Comparison of ENCODE assay signal across 1 cellular context in the genomic region with DNA sequence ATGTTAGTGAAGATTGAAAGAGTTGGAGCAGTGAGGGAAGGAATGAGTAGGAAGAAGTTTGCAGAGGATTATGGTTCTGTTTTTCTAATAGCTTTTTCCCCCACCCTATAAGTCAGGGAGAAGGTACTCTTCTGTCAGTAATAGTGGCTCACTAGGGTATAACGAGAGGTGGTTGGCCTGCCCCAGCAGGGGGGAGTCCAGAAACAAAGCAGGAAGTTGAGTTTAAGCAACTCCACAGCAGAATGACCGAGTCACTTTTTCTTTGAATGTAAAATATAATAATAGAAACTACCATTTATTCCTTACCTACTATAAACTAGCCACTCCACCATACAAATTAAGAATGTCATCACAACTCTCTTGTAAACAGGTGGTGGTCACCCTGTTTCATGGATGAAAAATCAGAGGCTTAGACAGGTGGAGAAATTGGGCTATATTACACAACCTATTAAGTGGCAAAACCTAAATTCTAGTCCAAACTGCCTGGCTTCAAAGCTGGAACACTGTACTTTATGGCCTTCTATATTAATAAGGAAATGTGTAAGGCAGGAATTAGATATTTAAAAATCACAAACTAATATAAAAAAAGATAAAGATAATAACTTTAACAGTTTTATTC.
TF ChIP-seq lines count a peak whose summit lies in the region.

No MANE protein-coding gene starts in this region.

TF ChIP-seq in GM23338, 12 proteins besides CTCF, POLR2A, EP300 and RAD21 (continued from another document):
- TF ChIP-seq, protein P1, sequence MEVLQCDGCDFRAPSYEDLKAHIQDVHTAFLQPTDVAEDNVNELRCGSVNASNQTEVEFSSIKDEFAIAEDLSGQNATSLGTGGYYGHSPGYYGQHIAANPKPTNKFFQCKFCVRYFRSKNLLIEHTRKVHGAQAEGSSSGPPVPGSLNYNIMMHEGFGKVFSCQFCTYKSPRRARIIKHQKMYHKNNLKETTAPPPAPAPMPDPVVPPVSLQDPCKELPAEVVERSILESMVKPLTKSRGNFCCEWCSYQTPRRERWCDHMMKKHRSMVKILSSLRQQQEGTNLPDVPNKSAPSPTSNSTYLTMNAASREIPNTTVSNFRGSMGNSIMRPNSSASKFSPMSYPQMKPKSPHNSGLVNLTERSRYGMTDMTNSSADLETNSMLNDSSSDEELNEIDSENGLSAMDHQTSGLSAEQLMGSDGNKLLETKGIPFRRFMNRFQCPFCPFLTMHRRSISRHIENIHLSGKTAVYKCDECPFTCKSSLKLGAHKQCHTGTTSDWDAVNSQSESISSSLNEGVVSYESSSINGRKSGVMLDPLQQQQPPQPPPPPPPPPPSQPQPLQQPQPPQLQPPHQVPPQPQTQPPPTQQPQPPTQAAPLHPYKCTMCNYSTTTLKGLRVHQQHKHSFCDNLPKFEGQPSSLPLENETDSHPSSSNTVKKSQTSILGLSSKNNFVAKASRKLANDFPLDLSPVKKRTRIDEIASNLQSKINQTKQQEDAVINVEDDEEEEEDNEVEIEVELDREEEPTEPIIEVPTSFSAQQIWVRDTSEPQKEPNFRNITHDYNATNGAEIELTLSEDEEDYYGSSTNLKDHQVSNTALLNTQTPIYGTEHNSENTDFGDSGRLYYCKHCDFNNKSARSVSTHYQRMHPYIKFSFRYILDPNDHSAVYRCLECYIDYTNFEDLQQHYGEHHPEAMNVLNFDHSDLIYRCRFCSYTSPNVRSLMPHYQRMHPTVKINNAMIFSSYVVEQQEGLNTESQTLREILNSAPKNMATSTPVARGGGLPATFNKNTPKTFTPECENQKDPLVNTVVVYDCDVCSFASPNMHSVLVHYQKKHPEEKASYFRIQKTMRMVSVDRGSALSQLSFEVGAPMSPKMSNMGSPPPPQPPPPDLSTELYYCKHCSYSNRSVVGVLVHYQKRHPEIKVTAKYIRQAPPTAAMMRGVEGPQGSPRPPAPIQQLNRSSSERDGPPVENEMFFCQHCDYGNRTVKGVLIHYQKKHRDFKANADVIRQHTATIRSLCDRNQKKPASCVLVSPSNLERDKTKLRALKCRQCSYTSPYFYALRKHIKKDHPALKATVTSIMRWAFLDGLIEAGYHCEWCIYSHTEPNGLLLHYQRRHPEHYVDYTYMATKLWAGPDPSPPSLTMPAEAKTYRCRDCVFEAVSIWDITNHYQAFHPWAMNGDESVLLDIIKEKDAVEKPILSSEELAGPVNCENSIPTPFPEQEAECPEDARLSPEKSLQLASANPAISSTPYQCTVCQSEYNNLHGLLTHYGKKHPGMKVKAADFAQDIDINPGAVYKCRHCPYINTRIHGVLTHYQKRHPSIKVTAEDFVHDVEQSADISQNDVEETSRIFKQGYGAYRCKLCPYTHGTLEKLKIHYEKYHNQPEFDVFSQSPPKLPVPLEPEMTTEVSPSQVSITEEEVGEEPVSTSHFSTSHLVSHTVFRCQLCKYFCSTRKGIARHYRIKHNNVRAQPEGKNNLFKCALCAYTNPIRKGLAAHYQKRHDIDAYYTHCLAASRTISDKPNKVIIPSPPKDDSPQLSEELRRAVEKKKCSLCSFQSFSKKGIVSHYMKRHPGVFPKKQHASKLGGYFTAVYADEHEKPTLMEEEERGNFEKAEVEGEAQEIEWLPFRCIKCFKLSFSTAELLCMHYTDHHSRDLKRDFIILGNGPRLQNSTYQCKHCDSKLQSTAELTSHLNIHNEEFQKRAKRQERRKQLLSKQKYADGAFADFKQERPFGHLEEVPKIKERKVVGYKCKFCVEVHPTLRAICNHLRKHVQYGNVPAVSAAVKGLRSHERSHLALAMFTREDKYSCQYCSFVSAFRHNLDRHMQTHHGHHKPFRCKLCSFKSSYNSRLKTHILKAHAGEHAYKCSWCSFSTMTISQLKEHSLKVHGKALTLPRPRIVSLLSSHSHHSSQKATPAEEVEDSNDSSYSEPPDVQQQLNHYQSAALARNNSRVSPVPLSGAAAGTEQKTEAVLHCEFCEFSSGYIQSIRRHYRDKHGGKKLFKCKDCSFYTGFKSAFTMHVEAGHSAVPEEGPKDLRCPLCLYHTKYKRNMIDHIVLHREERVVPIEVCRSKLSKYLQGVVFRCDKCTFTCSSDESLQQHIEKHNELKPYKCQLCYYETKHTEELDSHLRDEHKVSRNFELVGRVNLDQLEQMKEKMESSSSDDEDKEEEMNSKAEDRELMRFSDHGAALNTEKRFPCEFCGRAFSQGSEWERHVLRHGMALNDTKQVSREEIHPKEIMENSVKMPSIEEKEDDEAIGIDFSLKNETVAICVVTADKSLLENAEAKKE (CRISPR knock-in tag; IDR thresholded peaks at IDR 0.05): no peak
- no peak for TF ChIP-seq JUNB (IDR thresholded peaks at IDR 0.05; ENCODE audit: unreplicated experiment)
